1 cellular context compared by ENCODE assay signal in the genomic region with DNA sequence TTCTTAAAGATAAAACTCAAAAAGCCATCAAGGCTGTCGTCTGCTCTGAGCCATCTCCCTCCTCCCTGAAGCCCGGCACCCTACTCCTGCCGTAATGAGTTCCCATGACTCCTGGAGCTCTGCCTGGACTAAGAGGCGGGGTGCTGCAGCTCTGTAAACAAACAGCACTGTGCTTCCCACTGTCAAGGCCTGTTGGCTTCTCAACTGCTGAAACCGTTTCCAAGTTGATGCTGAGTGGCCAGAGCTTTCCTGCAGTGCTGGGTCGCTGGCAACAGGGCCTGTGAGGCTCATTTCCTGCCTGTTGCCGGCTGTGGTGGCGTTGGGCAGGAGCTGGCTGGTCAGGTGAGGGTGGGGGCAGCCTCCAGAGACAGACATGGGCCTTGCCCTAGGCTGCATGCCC.
TF ChIP-seq lines count a peak whose summit lies in the region.

No MANE protein-coding gene starts in this region.

TF ChIP-seq in WTC11, 78 proteins besides CTCF, POLR2A, EP300 and RAD21 (continued from another document):
- no peak for TF ChIP-seq ZNF532 (CRISPR knock-in tag; IDR thresholded peaks at IDR 0.05; ENCODE audit: borderline replicate concordance)
- no peak for TF ChIP-seq SOX15 (CRISPR knock-in tag; IDR thresholded peaks at IDR 0.05)
